Comparison of ENCODE assay signal across 8 cellular contexts in the genomic region with DNA sequence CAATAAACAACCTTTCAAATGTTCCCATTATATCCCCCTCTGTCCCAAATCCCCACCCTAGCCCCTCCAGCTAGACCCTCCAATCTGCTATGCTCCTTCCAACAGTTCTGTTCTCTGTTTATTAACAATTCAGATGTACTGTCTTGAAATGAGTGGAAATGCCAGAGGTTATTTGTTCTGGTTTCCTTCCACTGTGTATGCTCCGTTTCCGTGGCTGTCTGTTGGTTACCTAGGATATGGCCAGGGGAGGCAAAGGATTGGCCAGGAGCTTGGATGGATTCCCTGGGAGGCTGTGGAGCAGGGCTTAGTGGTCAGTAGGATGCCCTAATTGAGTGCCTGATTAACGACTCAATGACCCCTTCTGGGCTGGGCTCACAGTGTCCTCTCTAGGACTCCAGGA.
DNase-seq lines count a peak whose midpoint lies in the region; ATAC-seq and TF ChIP-seq lines count a peak whose summit lies in the region.

No MANE protein-coding gene starts in this region.

- POLR2A ChIA-PET in A673 (lab: Charles Lee; ENCODE audit: low non-redundant PET), result no interaction called here

- intact Hi-C loops in A673 (cut with micrococcal nuclease; ENCODE audit: unreplicated experiment), result no loop called here

- no peaks in the 10 kb centered on the region for H4K20me1 ChIP-seq in KMS-11 (ENCODE audit: insufficient read depth)

- BruUV-seq in A673 (replicated peaks; lab: Mats Ljungman, UMichigan), result no TSS peak

- peaks cover 4% of the 10 kb centered on the region for H3K9me3 ChIP-seq in A673 (ENCODE audit: low read depth, low read length, poor library complexity, severe bottlenecking)
- H3K9me3 ChIP-seq in mucosa of stomach (ENCODE audit: control insufficient read depth, low read length), result no peaks in the 10 kb centered on the region

- no peaks in the 10 kb centered on the region for H3K79me2 ChIP-seq in KMS-11 (ENCODE audit: insufficient read depth, low read depth)

- H3K9ac ChIP-seq in KMS-11 (peak overlapping the region; percentile 61; the same call in 1 of the 2 replicates), mucosa of stomach (ENCODE audit: low read length) (peak overlapping the region; percentile 9)

- H3K36me3 ChIP-seq in A673 (ENCODE audit: insufficient read depth, low read length, poor library complexity, severe bottlenecking), result no peaks in the 10 kb centered on the region
- H3K36me3 ChIP-seq in KMS-11 (ENCODE audit: insufficient read depth), result no peaks in the 10 kb centered on the region
- H3K36me3 ChIP-seq in mucosa of stomach (ENCODE audit: control insufficient read depth, insufficient read depth, low read length), result no peaks in the 10 kb centered on the region

- H3K4me3 ChIP-seq in A673 (ENCODE audit: low read depth, low read length, poor library complexity, severe bottlenecking), result no peak overlapping the region
- no peak overlapping the region for H3K4me3 ChIP-seq in KMS-11 (IDR thresholded peaks at IDR 0.05; ENCODE audit: insufficient read depth, low read depth, low read length)
- no peak overlapping the region for H3K4me3 ChIP-seq in mucosa of stomach (ENCODE audit: low read length)

- H3K27ac ChIP-seq in A673 (ENCODE audit: low read depth, low read length, poor library complexity, severe bottlenecking) (peak overlapping the region; percentile 82), KMS-11 (peak overlapping the region; percentile 93)

- CTCF ChIA-PET in A673 (lab: Charles Lee), result no interaction called here

- DNase-seq in A673 (ENCODE audit: low spot score), result no peak
- peak; percentile 64 to 78 for DNase-seq in dermis microvascular lymphatic vessel endothelial cell (ENCODE audit: low read depth in 2 of 2)
- no peak for DNase-seq in cerebellar nuclear complex (lab: John Stamatoyannopoulos, UW)
- DNase-seq in NCI-H1092 treated with DMSO at 0.1 percent for 48 hours (lab: John Stamatoyannopoulos, UW), result no peak

- peak overlapping the region; percentile 68 for H3K4me2 ChIP-seq in KMS-11

- no peak for ATAC-seq in GM19452 (IDR thresholded peaks at IDR 0.05; ENCODE audit: unreplicated experiment)
- ATAC-seq in GM18505 (IDR thresholded peaks at IDR 0.05; ENCODE audit: unreplicated experiment), result no peak

- peaks cover 30% of the 10 kb centered on the region for H3K4me1 ChIP-seq in A673 (ENCODE audit: insufficient read depth, low read length, poor library complexity, severe bottlenecking)
- H3K4me1 ChIP-seq in KMS-11 (ENCODE audit: low read depth, poor library complexity, severe bottlenecking), result peaks cover 65% of the 10 kb centered on the region
- peaks cover 10% of the 10 kb centered on the region for H3K4me1 ChIP-seq in mucosa of stomach (ENCODE audit: control insufficient read depth, insufficient read depth, low read length)

- TF ChIP-seq CTCF in A673 (conservative IDR thresholded peaks at IDR 0.05; ENCODE audit: low read depth, low read length), result no peak
- no peak for TF ChIP-seq CTCF in KMS-11 (conservative IDR thresholded peaks at IDR 0.05; ENCODE audit: low read depth, low read length)

- peak overlapping the region; percentile 63 for H2AFZ ChIP-seq in KMS-11 (ENCODE audit: low read depth)

- no peaks in the 10 kb centered on the region for H3K27me3 ChIP-seq in A673 (replicated peaks; ENCODE audit: insufficient read depth, low read depth, low read length, poor library complexity)
- no peaks in the 10 kb centered on the region for H3K27me3 ChIP-seq in KMS-11 (ENCODE audit: insufficient read depth, low read depth)
- H3K27me3 ChIP-seq in mucosa of stomach (ENCODE audit: control insufficient read depth, insufficient read depth, low read length), result no peaks in the 10 kb centered on the region

- no peak for TF ChIP-seq POLR2A in GM18505 (IDR thresholded peaks at IDR 0.05; ENCODE audit: borderline replicate concordance, extremely low read depth, insufficient read depth, insufficient read length)

Comparison
In these comparisons a context has a peak if more than half of its experiments do, and no peak if none do; other contexts are left out.
1. DNase-seq: peak in dermis microvascular lymphatic vessel endothelial cell (2 of 2); none in A673 (single experiment), cerebellar nuclear complex (0 of 2) and NCI-H1092 treated with DMSO at 0.1 percent for 48 hours (single experiment).